In genomic region chr2:187851955-187852624, GRCh38 we compare ENCODE assay signal across 21 cellular contexts.
DNase-seq lines count a peak whose midpoint lies in the region; ATAC-seq, FAIRE-seq and TF ChIP-seq lines count a peak whose summit lies in the region.
"Had no signal": no experiment of that assay in that cellular context is flagged by ENCODE, and none has a peak within 500 bp of the region (broad histone marks: within the 10 kb centered on the region; RNA-seq: fewer than 3 reads in every experiment).

No MANE protein-coding gene starts in this region.

- H4K20me1 ChIP-seq in MM.1S (ENCODE audit: insufficient read depth, low read length) (no peaks in the 10 kb centered on the region), GM23338 (replicated peaks; ENCODE audit: insufficient read depth) (no peaks in the 10 kb centered on the region)

- no peaks in the 10 kb centered on the region for H3K9me2 ChIP-seq in MM.1S (replicated peaks; ENCODE audit: insufficient read depth, low read length)
- H3K9me2 ChIP-seq in GM23338 (ENCODE audit: insufficient read depth): no peaks in the 10 kb centered on the region

- no peak overlapping the region for H3K4me3 Mint-ChIP-seq in GM23338
- H3K4me3 Mint-ChIP-seq: activated T-cell treated with anti-CD3 and anti-CD28 coated beads, Interleukin-2, amount 50 U/mL, for 24 hours; brain; CD4-positive, CD25-positive, alpha-beta regulatory T cell; neural crest cell; stimulated activated naive CD8-positive, alpha-beta T cell treated with anti-CD3 and anti-CD28 coated beads, Interleukin-15, amount 100 ng/mL, for 72 hours; T-helper 2 cell treated with Interferon-gamma antibody and Interleukin-4, amounts not matched to agents 5 μg/mL and 100 μg/mL, for 36 hours had no signal

- no peak overlapping the region for H3K14ac ChIP-seq in mesenchymal stem cell (ENCODE audit: low read length in 2 of 2)

- 93% methylated on average over 5 of the region's 6 CpGs for WGBS in mesenchymal stem cell

- H3K9me3 ChIP-seq in MM.1S (replicated peaks; ENCODE audit: insufficient read depth, low read length): no peaks in the 10 kb centered on the region
- H3K9me3 ChIP-seq in mesenchymal stem cell (ENCODE audit: control insufficient read depth, low read length): no peaks in the 10 kb centered on the region
- H3K9me3 ChIP-seq in upper lobe of right lung: no peaks in the 10 kb centered on the region

- FAIRE-seq in endometrium (lab: Jason Lieb, UNC): peak; percentile 71
- FAIRE-seq: GM12878 had no signal

- H2BK120ac ChIP-seq in mesenchymal stem cell (ENCODE audit: low read depth, low read length): peak overlapping the region; percentile 19

- H2BK5ac ChIP-seq in mesenchymal stem cell (ENCODE audit: low read depth, low read length, poor library complexity, severe bottlenecking): no peak overlapping the region

- H2BK12ac ChIP-seq in mesenchymal stem cell (ENCODE audit: low read length in 2 of 2): no peak overlapping the region

- no peaks in the 10 kb centered on the region for H3K9me3 Mint-ChIP-seq in GM23338
- H3K9me3 Mint-ChIP-seq: activated T-cell treated with anti-CD3 and anti-CD28 coated beads, Interleukin-2, amount 50 U/mL, for 24 hours; neural crest cell; stimulated activated naive CD8-positive, alpha-beta T cell treated with anti-CD3 and anti-CD28 coated beads, Interleukin-15, amount 100 ng/mL, for 72 hours; T-helper 2 cell treated with Interferon-gamma antibody and Interleukin-4, amounts not matched to agents 5 μg/mL and 100 μg/mL, for 36 hours had no signal

- H3K36me3 ChIP-seq in MM.1S (replicated peaks; ENCODE audit: insufficient read depth, low read length) (no peaks in the 10 kb centered on the region), mesenchymal stem cell (ENCODE audit: control insufficient read depth in 1 of 2, insufficient read depth in 2 of 2, low read depth in 1 of 2, low read length in 2 of 2) (no peaks in the 10 kb centered on the region), upper lobe of right lung (no peaks in the 10 kb centered on the region), GM23338 (ENCODE audit: insufficient read depth) (no peaks in the 10 kb centered on the region)

- no peak overlapping the region for H4K91ac ChIP-seq in mesenchymal stem cell (ENCODE audit: low read length)

- no peaks in the 10 kb centered on the region for H3K4me1 Mint-ChIP-seq in GM23338
- H3K4me1 Mint-ChIP-seq: CD4-positive, CD25-positive, alpha-beta regulatory T cell; stimulated activated naive CD8-positive, alpha-beta T cell treated with anti-CD3 and anti-CD28 coated beads, Interleukin-15, amount 100 ng/mL, for 72 hours had no signal

- H3K23ac ChIP-seq in mesenchymal stem cell (ENCODE audit: low read length in 2 of 2): no peak overlapping the region

- H3K27ac Mint-ChIP-seq in GM23338: no peak overlapping the region
- H3K27ac Mint-ChIP-seq: activated T-cell treated with anti-CD3 and anti-CD28 coated beads, Interleukin-2, amount 50 U/mL, for 24 hours; CD4-positive, CD25-positive, alpha-beta regulatory T cell; stimulated activated naive CD8-positive, alpha-beta T cell treated with anti-CD3 and anti-CD28 coated beads, Interleukin-15, amount 100 ng/mL, for 72 hours; T-helper 2 cell treated with Interferon-gamma antibody and Interleukin-4, amounts not matched to agents 5 μg/mL and 100 μg/mL, for 36 hours had no signal

- H3K27me3 Mint-ChIP-seq in GM23338 (ENCODE audit: insufficient read depth, low read depth, poor library complexity): no peaks in the 10 kb centered on the region
- H3K27me3 Mint-ChIP-seq: activated T-cell treated with anti-CD3 and anti-CD28 coated beads, Interleukin-2, amount 50 U/mL, for 24 hours; brain; CD4-positive, CD25-positive, alpha-beta regulatory T cell; stimulated activated naive CD8-positive, alpha-beta T cell treated with anti-CD3 and anti-CD28 coated beads, Interleukin-15, amount 100 ng/mL, for 72 hours had no signal

- peaks cover 15% of the 10 kb centered on the region for H3K4me1 ChIP-seq in MM.1S (ENCODE audit: low read length)
- no peaks in the 10 kb centered on the region for H3K4me1 ChIP-seq in mesenchymal stem cell (ENCODE audit: control insufficient read depth, insufficient read depth, low read depth, low read length)
- no peaks in the 10 kb centered on the region for H3K4me1 ChIP-seq in upper lobe of right lung
- no peaks in the 10 kb centered on the region for H3K4me1 ChIP-seq in GM23338 (ENCODE audit: insufficient read depth)

- H3K4ac ChIP-seq in mesenchymal stem cell (ENCODE audit: low read depth in 1 of 2, low read length in 2 of 2): no peak overlapping the region

- no peak overlapping the region; the same call in 1 of the 2 replicates for H3K4me3 ChIP-seq in MM.1S (ENCODE audit: low read length)
- H3K4me3 ChIP-seq in mesenchymal stem cell (ENCODE audit: insufficient read depth in 1 of 2, low read depth in 1 of 2, low read length in 2 of 2): peak overlapping the region in 1 of 2 experiments; percentile 62
- no peak overlapping the region for H3K4me3 ChIP-seq in upper lobe of right lung
- H3K4me3 ChIP-seq in GM23338: no peak overlapping the region
- H3K4me3 ChIP-seq: GM12878 had no signal

- H3K27me3 ChIP-seq in MM.1S (replicated peaks; ENCODE audit: insufficient read depth, low read length) (no peaks in the 10 kb centered on the region), mesenchymal stem cell (ENCODE audit: control insufficient read depth in 1 of 2, insufficient read depth in 1 of 2, low read length in 2 of 2) (no peaks in the 10 kb centered on the region), upper lobe of right lung (no peaks in the 10 kb centered on the region), GM23338 (ENCODE audit: insufficient read depth) (no peaks in the 10 kb centered on the region)

- H3K27ac ChIP-seq in MM.1S (ENCODE audit: low read length) (peak overlapping the region; percentile 6; the same call in 1 of the 2 replicates), mesenchymal stem cell (ENCODE audit: low read length, poor library complexity, severe bottlenecking) (no peak overlapping the region), upper lobe of right lung (peak overlapping the region; percentile 1), GM23338 (ENCODE audit: low read depth) (no peak overlapping the region)

- H3F3A ChIP-seq in MM.1S (ENCODE audit: insufficient read depth, low read length) (no peaks in the 10 kb centered on the region; the same call in 1 of the 2 replicates), GM23338 (replicated peaks; ENCODE audit: low read depth) (no peaks in the 10 kb centered on the region)

- no peak overlapping the region for H2AK5ac ChIP-seq in mesenchymal stem cell (ENCODE audit: low read length, severe bottlenecking)

- no peaks in the 10 kb centered on the region for H3K79me1 ChIP-seq in mesenchymal stem cell (replicated peaks; ENCODE audit: low read length, poor library complexity, severe bottlenecking)

- no peak for TF ChIP-seq CTCF in MM.1S (IDR thresholded peaks at IDR 0.05; ENCODE audit: low read length)
- TF ChIP-seq CTCF in upper lobe of right lung (IDR thresholded peaks at IDR 0.05): no peak
- TF ChIP-seq CTCF in GM23338 (conservative IDR thresholded peaks at IDR 0.05; ENCODE audit: low read depth in 2 of 2): no peak

- peak overlapping the region; percentile 57; the same call in 1 of the 2 replicates for H2AFZ ChIP-seq in MM.1S (ENCODE audit: low read length)
- no peak overlapping the region for H2AFZ ChIP-seq in mesenchymal stem cell (ENCODE audit: low read depth, low read length)
- H2AFZ ChIP-seq in GM23338: no peak overlapping the region

- no peak overlapping the region for H2BK15ac ChIP-seq in mesenchymal stem cell (ENCODE audit: low read depth, poor library complexity, severe bottlenecking)

- H3K79me2 ChIP-seq in MM.1S (ENCODE audit: low read length): no peaks in the 10 kb centered on the region
- no peaks in the 10 kb centered on the region for H3K79me2 ChIP-seq in GM23338 (replicated peaks; ENCODE audit: insufficient read depth)

- intact Hi-C loops in upper lobe of right lung (cut with DNase I): no loop called here

- H3K4me2 ChIP-seq in MM.1S (ENCODE audit: low read depth, low read length): peak overlapping the region; percentile 56
- no peak overlapping the region for H3K4me2 ChIP-seq in mesenchymal stem cell (ENCODE audit: low read length, poor library complexity, severe bottlenecking)
- H3K4me2 ChIP-seq in GM23338: no peak overlapping the region

- H3K18ac ChIP-seq in mesenchymal stem cell (ENCODE audit: low read depth in 1 of 2, low read length in 2 of 2): no peak overlapping the region

- H3K9ac ChIP-seq in MM.1S (ENCODE audit: low read length) (peak overlapping the region; percentile 28; the same call in 1 of the 2 replicates), mesenchymal stem cell (ENCODE audit: low read length) (peak overlapping the region; percentile 78)

- no peak overlapping the region for H4K8ac ChIP-seq in mesenchymal stem cell (ENCODE audit: low read length)

- DNase-seq in MM.1S (peak; percentile 45), mesenchymal stem cell (no peak), upper lobe of right lung (no peak), NCI-H82 (lab: John Stamatoyannopoulos, UW) (no peak), NCI-H128 (lab: John Stamatoyannopoulos, UW; ENCODE audit: unreplicated experiment) (no peak), GM23338 (ENCODE audit: low spot score) (no peak)
- DNase-seq: activated CD4-positive, alpha-beta T cell treated with anti-CD3 and anti-CD28 coated beads for 48 hours; activated gamma-delta T cell; activated T-cell treated with anti-CD3 and anti-CD28 coated beads, Interleukin-2, amount 50 U/mL, for 24 hours; CD4-positive, CD25-positive, alpha-beta regulatory T cell; kidney; NCI-H1694; posterior cingulate gyrus; stimulated activated CD8-positive, alpha-beta memory T cell treated with anti-CD3 and anti-CD28 coated beads, Interleukin-4, amount 100 ng/mL, for 48 hours; stimulated activated naive CD8-positive, alpha-beta T cell treated with anti-CD3 and anti-CD28 coated beads, Interleukin-15, amount 100 ng/mL, for 72 hours; trophoblast cell had no signal

- ATAC-seq in upper lobe of right lung (no peak), GM23338 (no peak)
- ATAC-seq: GM12878; stimulated activated naive CD8-positive, alpha-beta T cell treated with anti-CD3 and anti-CD28 coated beads, Interleukin-15, amount 100 ng/mL, for 72 hours had no signal

- H3K36me3 Mint-ChIP-seq in GM23338 (ENCODE audit: low read depth): no peaks in the 10 kb centered on the region
- H3K36me3 Mint-ChIP-seq: brain; CD4-positive, CD25-positive, alpha-beta regulatory T cell had no signal

Comparison
In these comparisons a context has a peak if more than half of its experiments do, and no peak if none do; other contexts are left out.
1. H3K27ac ChIP-seq: peak in MM.1S (single experiment) and upper lobe of right lung (single experiment); none in mesenchymal stem cell (single experiment) and GM23338 (single experiment).